Comparison of ENCODE assay signal across 1 cellular context in genomic region chr3:25304916-25305315, GRCh38.
TF ChIP-seq lines count a peak whose summit lies in the region.

No MANE protein-coding gene starts in this region.

TF ChIP-seq in H1, 55 proteins besides CTCF, POLR2A, EP300 and RAD21 (continued from another document):
- TF ChIP-seq SRF (IDR thresholded peaks at IDR 0.05; ENCODE audit: low read depth, low read length): no peak
- TF ChIP-seq ATF2 (IDR thresholded peaks at IDR 0.05; ENCODE audit: low read length): no peak
- TF ChIP-seq BRCA1 (IDR thresholded peaks at IDR 0.05; ENCODE audit: low read depth, low read length): no peak
- TF ChIP-seq GTF2F1 (IDR thresholded peaks at IDR 0.05; ENCODE audit: borderline replicate concordance, low read depth, low read length): no peak
- TF ChIP-seq SP2 (IDR thresholded peaks at IDR 0.05; ENCODE audit: low read length): no peak
- TF ChIP-seq SP1 (IDR thresholded peaks at IDR 0.05; ENCODE audit: low read depth, low read length): no peak
TF ChIP-seq in H1: peak in this region for 0.
